8 cellular contexts compared by ENCODE assay signal in the genomic region with DNA sequence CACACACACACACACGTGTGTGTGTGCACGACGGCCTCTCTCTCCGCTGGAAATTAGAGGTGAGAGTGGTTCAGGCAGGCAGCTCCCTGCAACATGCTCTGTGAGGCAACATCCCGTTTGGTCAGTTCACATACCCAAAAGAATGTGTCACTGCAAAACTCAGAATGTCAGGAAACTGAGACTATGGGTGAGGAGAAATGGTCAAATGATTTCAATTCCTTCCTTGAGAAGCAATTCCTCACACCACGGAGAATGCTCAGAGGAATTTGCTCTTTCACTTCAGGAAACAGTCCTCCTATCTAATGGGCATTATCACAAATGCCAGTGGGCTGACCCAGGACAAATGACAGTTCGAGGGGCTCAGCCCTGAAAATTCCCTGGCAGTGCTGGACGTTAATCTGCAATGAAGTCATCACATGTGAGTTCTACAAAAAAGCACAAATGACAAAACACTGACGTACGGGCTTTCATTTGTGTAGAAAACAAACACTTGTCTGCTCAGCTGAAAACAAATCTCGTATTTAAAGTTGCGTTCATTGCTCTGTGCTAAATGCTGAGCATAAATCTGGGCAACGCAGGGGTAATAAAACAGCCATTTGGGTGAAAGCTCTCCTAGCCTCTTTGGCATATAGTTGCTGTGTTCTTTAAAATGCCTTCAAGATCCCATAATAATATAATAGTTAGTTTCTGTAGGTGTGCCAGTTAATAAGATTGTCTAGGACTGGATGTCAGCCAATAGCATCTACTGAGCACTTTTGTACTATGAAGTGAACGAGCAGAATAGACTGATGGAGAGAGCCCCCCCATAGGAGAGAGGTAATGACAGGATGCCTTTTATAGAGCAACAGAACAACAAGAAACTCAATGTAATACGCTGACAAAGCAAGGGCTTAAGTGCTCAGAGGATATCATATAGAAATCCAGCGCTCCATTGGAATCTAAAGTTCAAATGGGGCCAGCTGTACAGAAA. TPM values are rescaled to one million over a fixed set of nuclear protein-coding genes. Genes with fewer than 3 reads are reported as not detected.
DNase-seq lines count a peak whose midpoint lies in the region; TF ChIP-seq lines count a peak whose summit lies in the region.

No MANE protein-coding gene starts in this region.

- TF ChIP-seq CTCF in left ventricle myocardium inferior (IDR thresholded peaks at IDR 0.05; ENCODE audit: borderline replicate concordance) = no peak
- no peak for TF ChIP-seq CTCF in spleen (IDR thresholded peaks at IDR 0.05 in 8 of 11, conservative IDR thresholded peaks at IDR 0.05 in 3 of 11)

- H3K36me3 ChIP-seq in left ventricle myocardium inferior (no peaks in the 10 kb centered on the region), spleen (no peaks in the 10 kb centered on the region)

- H3K9me3 ChIP-seq in left ventricle myocardium inferior (replicated peaks) = no peaks in the 10 kb centered on the region
- no peaks in the 10 kb centered on the region for H3K9me3 ChIP-seq in spleen

- DNase-seq in HK-2 (ENCODE audit: unreplicated experiment) = peak; percentile 42
- peak; percentile 74 for DNase-seq in SKM-1 treated with dmso at 0.1 percent for 144 hours (lab: John Stamatoyannopoulos, UW; ENCODE audit: unreplicated experiment)
- no peak for DNase-seq in left ventricle myocardium inferior
- DNase-seq in spleen = no peak
- no peak for DNase-seq in NCI-H1930 (lab: John Stamatoyannopoulos, UW)
- no peak for DNase-seq in SHP77 (lab: John Stamatoyannopoulos, UW)
- no peak for DNase-seq in NCI-H1092 (lab: John Stamatoyannopoulos, UW)
- DNase-seq in NCI-H2029 (lab: John Stamatoyannopoulos, UW) = no peak

- TF ChIP-seq POLR2A in spleen (IDR thresholded peaks at IDR 0.05) = no peak

- intact Hi-C loops in left ventricle myocardium inferior (cut with micrococcal nuclease) = no loop called here
- intact Hi-C loops in spleen (cut with DNase I; ENCODE audit: low total_unique reads) = loop anchor here (10.0 kb wide), 1 partner anchor 55 kb away; no protein-coding TSS in a partner anchor

- H3K27ac ChIP-seq in left ventricle myocardium inferior (replicated peaks) (peak overlapping the region; percentile 42), spleen (peak overlapping the region in 7 of 8 donors; percentile 23 to 74 (median 42))

- peaks cover 21% of the 10 kb centered on the region for H3K4me1 ChIP-seq in left ventricle myocardium inferior
- H3K4me1 ChIP-seq in spleen = peaks cover 5 to 42% (median 20%) of the 10 kb centered on the region in 6 donors

- WGBS in spleen, 5 donors = 49 to 67% (median 59%) methylated on average over 16 of the region's 16 CpGs

- no peaks in the 10 kb centered on the region for H3K27me3 ChIP-seq in left ventricle myocardium inferior (ENCODE audit: low read depth)
- peaks cover 0 to 19% (median 0%) of the 10 kb centered on the region in 7 donors for H3K27me3 ChIP-seq in spleen (replicated peaks in 1 of 7)

- H3K4me3 ChIP-seq in left ventricle myocardium inferior (peak overlapping the region; percentile 40), spleen (peak overlapping the region in 1 of 8 donors; percentile 32)

RNA-seq across cellular contexts. Expression of gene LATS2, which starts 18.7 kb away (rescaled TPM):
- total RNA-seq in left ventricle myocardium inferior (20.2 TPM), spleen (10 to 100 TPM; 20.9 to 34.6 (median 29.3) TPM)
- polyA plus RNA-seq in spleen = 1 to 10 TPM; 2.5 to 5.8 (median 2.7) TPM

RNA-seq across cellular contexts. Expression of gene SAP18, which starts 59.9 kb away (rescaled TPM):
- total RNA-seq in left ventricle myocardium inferior = 281 TPM
- total RNA-seq in spleen = 100 to 1,000 TPM in 4 of 7 donors, 10 to 100 TPM in 3; 48.8 to 153 (median 144) TPM
- polyA plus RNA-seq in spleen = 10 to 100 TPM; 62.9 to 75.9 (median 67.8) TPM

Comparison
In these comparisons a context has a peak if more than half of its experiments do, and no peak if none do; other contexts are left out.
1. DNase-seq: peak in HK-2 (single experiment) and SKM-1 treated with dmso at 0.1 percent for 144 hours (single experiment); none in left ventricle myocardium inferior (single experiment), spleen (single experiment), NCI-H1930 (0 of 2), SHP77 (0 of 2), NCI-H1092 (single experiment) and NCI-H2029 (single experiment).